1 cellular context compared by ENCODE assay signal in genomic region chr2:79099140-79099686, GRCh38.
TF ChIP-seq lines count a peak whose summit lies in the region.

No MANE protein-coding gene starts in this region.

TF ChIP-seq in H1, 55 proteins besides CTCF, POLR2A, EP300 and RAD21:
- TF ChIP-seq BCL11A (IDR thresholded peaks at IDR 0.05; ENCODE audit: low read depth in 2 of 2, low read length in 2 of 2) = no peak
- no peak for TF ChIP-seq SP1 (IDR thresholded peaks at IDR 0.05; ENCODE audit: low read depth, low read length)
- no peak for TF ChIP-seq NRF1 (IDR thresholded peaks at IDR 0.05; ENCODE audit: low read depth, low read length)
- no peak for TF ChIP-seq ATF2 (IDR thresholded peaks at IDR 0.05; ENCODE audit: low read length)
- TF ChIP-seq, protein P1, sequence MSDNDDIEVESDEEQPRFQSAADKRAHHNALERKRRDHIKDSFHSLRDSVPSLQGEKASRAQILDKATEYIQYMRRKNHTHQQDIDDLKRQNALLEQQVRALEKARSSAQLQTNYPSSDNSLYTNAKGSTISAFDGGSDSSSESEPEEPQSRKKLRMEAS (IDR thresholded peaks at IDR 0.05) = no peak
- no peak for TF ChIP-seq PHF8 (conservative IDR thresholded peaks at IDR 0.05; ENCODE audit: low read depth, low read length)
- TF ChIP-seq TBP (IDR thresholded peaks at IDR 0.05; ENCODE audit: low read depth, low read length) = no peak
- TF ChIP-seq SAP30 (IDR thresholded peaks at IDR 0.05; ENCODE audit: insufficient read depth, insufficient replicate concordance, low read length) = no peak
- TF ChIP-seq SIX5 (IDR thresholded peaks at IDR 0.05; ENCODE audit: low read depth, low read length) = no peak
- no peak for TF ChIP-seq CHD7 (IDR thresholded peaks at IDR 0.05; ENCODE audit: insufficient replicate concordance, low read length)
- TF ChIP-seq NANOG (IDR thresholded peaks at IDR 0.05; ENCODE audit: insufficient read depth, low read depth, low read length, poor library complexity, severe bottlenecking) = no peak
- TF ChIP-seq, protein P2, sequence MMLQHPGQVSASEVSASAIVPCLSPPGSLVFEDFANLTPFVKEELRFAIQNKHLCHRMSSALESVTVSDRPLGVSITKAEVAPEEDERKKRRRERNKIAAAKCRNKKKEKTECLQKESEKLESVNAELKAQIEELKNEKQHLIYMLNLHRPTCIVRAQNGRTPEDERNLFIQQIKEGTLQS (IDR thresholded peaks at IDR 0.05; ENCODE audit: insufficient read depth, low read depth, low read length) = no peak
- TF ChIP-seq POLR2AphosphoS5 (IDR thresholded peaks at IDR 0.05; ENCODE audit: low read depth, low read length) = no peak
- TF ChIP-seq SP4 (IDR thresholded peaks at IDR 0.05; ENCODE audit: low read length) = no peak
- no peak for TF ChIP-seq GTF2F1 (IDR thresholded peaks at IDR 0.05; ENCODE audit: borderline replicate concordance, low read depth, low read length)
- no peak for TF ChIP-seq CREB1 (IDR thresholded peaks at IDR 0.05)
